26 cellular contexts compared by ENCODE assay signal in the genomic region with DNA sequence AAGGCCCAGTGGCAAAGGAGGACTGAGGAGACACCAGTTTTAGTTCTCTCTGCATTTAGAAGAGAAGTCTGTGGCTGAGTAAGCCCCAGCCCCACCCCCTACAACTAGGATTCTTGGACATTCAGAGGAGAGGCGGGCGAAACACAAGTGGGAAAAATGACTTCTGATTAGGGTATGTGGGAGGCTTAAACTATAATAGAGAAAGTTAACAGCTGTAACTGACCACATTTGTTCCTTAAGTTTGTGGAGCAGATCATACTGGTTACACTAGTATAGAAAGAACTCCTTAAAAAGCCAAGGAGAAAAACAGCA.
"Had no signal": no experiment of that assay in that cellular context is flagged by ENCODE, and none has a peak within 500 bp of the region (broad histone marks: within the 10 kb centered on the region; RNA-seq: fewer than 3 reads in every experiment).

No MANE protein-coding gene starts in this region.

- H3K27ac Mint-ChIP-seq: effector memory CD8-positive, alpha-beta T cell; natural killer cell treated with Interleukin-12 subunit alpha and Interleukin-12 subunit beta and Interleukin-15 and Interleukin-18, amount 100 ng/mL, for 72 hours; progenitor cell of endocrine pancreas; stimulated activated effector memory CD8-positive, alpha-beta T cell treated with anti-CD3 and anti-CD28 coated beads, Interleukin-12 subunit alpha, Interleukin-12 subunit beta, amount 100 ng/mL, for 72 hours had no signal

- H3K4me3 Mint-ChIP-seq: effector memory CD8-positive, alpha-beta T cell; naive B cell; natural killer cell treated with Interleukin-12 subunit alpha and Interleukin-12 subunit beta and Interleukin-15 and Interleukin-18, amount 100 ng/mL, for 72 hours; neural crest cell; stimulated activated effector memory CD8-positive, alpha-beta T cell treated with anti-CD3 and anti-CD28 coated beads, Interleukin-12 subunit alpha, Interleukin-12 subunit beta, amount 100 ng/mL, for 72 hours had no signal

- H3K4me1 Mint-ChIP-seq: naive B cell; neural crest cell; stimulated activated effector memory CD8-positive, alpha-beta T cell treated with anti-CD3 and anti-CD28 coated beads, Interleukin-12 subunit alpha, Interleukin-12 subunit beta, amount 100 ng/mL, for 72 hours had no signal

- H2AFZ ChIP-seq: parathyroid adenoma had no signal

- H3K27me3 ChIP-seq: left lung, right lobe of liver, stomach, thyroid gland, upper lobe of left lung had no signal

- FAIRE-seq: endometrium, islet of Langerhans, urothelium cell line had no signal

- H3K9me3 ChIP-seq: esophagus squamous epithelium, heart right ventricle, left lung, right lobe of liver, stomach, thyroid gland, upper lobe of left lung had no signal

- H3K36me3 ChIP-seq: esophagus squamous epithelium, heart right ventricle, left lung, right lobe of liver, stomach, thyroid gland, upper lobe of left lung had no signal

- DNase-seq: cortex of kidney; effector memory CD8-positive, alpha-beta T cell; erythroblast; esophagus squamous epithelium; foreskin melanocyte; glutamatergic neuron; heart right ventricle; hippocampal formation; left cardiac atrium; left lung; naive B cell; right lobe of liver; stimulated activated CD4-positive, alpha-beta T cell treated with anti-CD3 and anti-CD28 coated beads, Interleukin-2, amount 100 ng/mL, for 24 hours; stimulated activated CD4-positive, alpha-beta T cell treated with anti-CD3 and anti-CD28 coated beads, Interleukin-4, amount 100 ng/mL, for 24 hours; stimulated activated naive CD4-positive, alpha-beta T cell treated with Interleukin-2 at 50 U/mL for 16 hours; stomach; thyroid gland; upper lobe of left lung had no signal

- H3K27ac ChIP-seq: esophagus squamous epithelium, heart right ventricle, left lung, parathyroid adenoma, right lobe of liver, stomach, thyroid gland, upper lobe of left lung had no signal

- H3K9ac ChIP-seq: parathyroid adenoma had no signal

- H3K4me3 ChIP-seq: esophagus squamous epithelium, heart right ventricle, left lung, right lobe of liver, stomach, thyroid gland, upper lobe of left lung had no signal

- H3K4me1 ChIP-seq: esophagus squamous epithelium, heart right ventricle, left lung, parathyroid adenoma, right lobe of liver, stomach, thyroid gland, upper lobe of left lung had no signal

- H3K79me2 ChIP-seq: parathyroid adenoma had no signal

- H3K27me3 Mint-ChIP-seq: progenitor cell of endocrine pancreas had no signal

- ATAC-seq: effector memory CD8-positive, alpha-beta T cell; heart right ventricle; left cardiac atrium; left lung; natural killer cell treated with Interleukin-12 subunit alpha and Interleukin-12 subunit beta and Interleukin-15 and Interleukin-18, amount 100 ng/mL, for 72 hours; right lobe of liver; stimulated activated effector memory CD8-positive, alpha-beta T cell treated with anti-CD3 and anti-CD28 coated beads, Interleukin-12 subunit alpha, Interleukin-12 subunit beta, amount 100 ng/mL, for 72 hours had no signal

- H3K9me3 Mint-ChIP-seq: effector memory CD8-positive, alpha-beta T cell; naive B cell; natural killer cell treated with Interleukin-12 subunit alpha and Interleukin-12 subunit beta and Interleukin-15 and Interleukin-18, amount 100 ng/mL, for 72 hours; neural crest cell; stimulated activated effector memory CD8-positive, alpha-beta T cell treated with anti-CD3 and anti-CD28 coated beads, Interleukin-12 subunit alpha, Interleukin-12 subunit beta, amount 100 ng/mL, for 72 hours had no signal

- H3K36me3 Mint-ChIP-seq: naive B cell; natural killer cell treated with Interleukin-12 subunit alpha and Interleukin-12 subunit beta and Interleukin-15 and Interleukin-18, amount 100 ng/mL, for 72 hours; stimulated activated effector memory CD8-positive, alpha-beta T cell treated with anti-CD3 and anti-CD28 coated beads, Interleukin-12 subunit alpha, Interleukin-12 subunit beta, amount 100 ng/mL, for 72 hours had no signal
